In genomic region chr17:45235071-45236001, GRCh38 we compare ENCODE assay signal across 1 cellular context.
TF ChIP-seq lines count a peak whose summit lies in the region.

No MANE protein-coding gene starts in this region.

TF ChIP-seq in K562, 482 proteins besides CTCF, POLR2A, EP300 and RAD21 (continued from another document and continues in another):
- no peak for TF ChIP-seq E2F6 (IDR thresholded peaks at IDR 0.05; ENCODE audit: borderline replicate concordance in 1 of 2, extremely low read depth in 1 of 2, insufficient read depth in 1 of 2, insufficient read length in 1 of 2, low read depth in 1 of 2, low read length in 1 of 2, poor library complexity in 1 of 2, severe bottlenecking in 1 of 2)
- no peak for TF ChIP-seq FUS (optimal IDR thresholded peaks at IDR 0.05; ENCODE audit: low read depth, low read length)
- TF ChIP-seq GTF2E2 (tag; IDR thresholded peaks at IDR 0.05): no peak
- no peak for TF ChIP-seq RAD51 (IDR thresholded peaks at IDR 0.05; ENCODE audit: borderline replicate concordance, low read depth)
- TF ChIP-seq SRSF1 (IDR thresholded peaks at IDR 0.05; ENCODE audit: low read depth, low read length): no peak
- no peak for TF ChIP-seq GATA2 (CRISPR knock-in tag; IDR thresholded peaks at IDR 0.05)
- TF ChIP-seq ZNF583 (CRISPR knock-in tag; IDR thresholded peaks at IDR 0.05): no peak
- no peak for TF ChIP-seq PHB2 (IDR thresholded peaks at IDR 0.05; ENCODE audit: low read depth)
- TF ChIP-seq CHAMP1 (IDR thresholded peaks at IDR 0.05): no peak
- no peak for TF ChIP-seq PRDM10 (IDR thresholded peaks at IDR 0.05; ENCODE audit: partially characterized antibody)
- TF ChIP-seq NCOA1 (IDR thresholded peaks at IDR 0.05; ENCODE audit: low read depth): no peak
- TF ChIP-seq PRMT5 (CRISPR knock-in tag; IDR thresholded peaks at IDR 0.05): no peak
- no peak for TF ChIP-seq SETDB1 (IDR thresholded peaks at IDR 0.05; ENCODE audit: low read length)
- no peak for TF ChIP-seq ZBTB17 (CRISPR knock-in tag; IDR thresholded peaks at IDR 0.05)
- no peak for TF ChIP-seq ZNF780A (CRISPR knock-in tag; IDR thresholded peaks at IDR 0.05)
- TF ChIP-seq MIER1 (IDR thresholded peaks at IDR 0.05; ENCODE audit: low read depth): no peak
- TF ChIP-seq SMC3 (conservative IDR thresholded peaks at IDR 0.05; ENCODE audit: insufficient read depth, low read depth, low read length): peak; percentile 67
- no peak for TF ChIP-seq ZNF695 (CRISPR knock-in tag; IDR thresholded peaks at IDR 0.05)
- TF ChIP-seq NR3C1 (CRISPR knock-in tag; IDR thresholded peaks at IDR 0.05): no peak
- no peak for TF ChIP-seq CLOCK (CRISPR knock-in tag; IDR thresholded peaks at IDR 0.05; ENCODE audit: borderline replicate concordance)
- no peak for TF ChIP-seq TCFL5 (CRISPR knock-in tag; conservative IDR thresholded peaks at IDR 0.05)
- no peak for TF ChIP-seq CBX8 (IDR thresholded peaks at IDR 0.05; ENCODE audit: borderline replicate concordance, extremely low read depth, low read depth, low read length, poor library complexity, severe bottlenecking)
- no peak for TF ChIP-seq CHCHD3 (CRISPR knock-in tag; IDR thresholded peaks at IDR 0.05)
- TF ChIP-seq ZNF609 (CRISPR knock-in tag; IDR thresholded peaks at IDR 0.05; ENCODE audit: borderline replicate concordance): no peak
- no peak for TF ChIP-seq ELF1 (tag; IDR thresholded peaks at IDR 0.05)
- 0 out of 2 replicates have a peak, but pooled peaks have one; percentile 25 for TF ChIP-seq CREM (IDR thresholded peaks at IDR 0.05; ENCODE audit: low read depth)
- TF ChIP-seq DIDO1 (tag; IDR thresholded peaks at IDR 0.05; ENCODE audit: low read depth): no peak
- no peak for TF ChIP-seq RREB1 (CRISPR knock-in tag; IDR thresholded peaks at IDR 0.05)
- TF ChIP-seq NKRF (IDR thresholded peaks at IDR 0.05; ENCODE audit: borderline replicate concordance): no peak
- TF ChIP-seq NCOR1 (IDR thresholded peaks at IDR 0.05): no peak
- TF ChIP-seq RB1 (IDR thresholded peaks at IDR 0.05; ENCODE audit: low read depth): no peak
- TF ChIP-seq CTBP1 (IDR thresholded peaks at IDR 0.05; ENCODE audit: borderline replicate concordance): peak; percentile 22; the same call in 1 of the 2 replicates
- TF ChIP-seq MAZ (CRISPR knock-in tag; conservative IDR thresholded peaks at IDR 0.05 in 1 of 2, IDR thresholded peaks at IDR 0.05 in 1 of 2): 0 out of 4 replicates have a peak, but pooled peaks have one; percentile 10 to 18
- TF ChIP-seq RCOR1 (IDR thresholded peaks at IDR 0.05; ENCODE audit: borderline replicate concordance in 1 of 2, low read depth in 2 of 2, low read length in 2 of 2): 0 out of 4 replicates have a peak, but pooled peaks of 1 of the 2 experiments have one; percentile 26
- TF ChIP-seq PPARD (CRISPR knock-in tag; IDR thresholded peaks at IDR 0.05): no peak
- no peak for TF ChIP-seq POLR2G (IDR thresholded peaks at IDR 0.05; ENCODE audit: low read depth, low read length)
- peak; percentile 50; the same call in 1 of the 2 replicates for TF ChIP-seq ZBTB7A (IDR thresholded peaks at IDR 0.05; ENCODE audit: borderline replicate concordance, control insufficient read depth, low read depth, low read length)
- no peak for TF ChIP-seq BRCA1 (IDR thresholded peaks at IDR 0.05)
- no peak for TF ChIP-seq BRCA1 (CRISPR knock-in tag; IDR thresholded peaks at IDR 0.05)
- TF ChIP-seq KLF10 (CRISPR knock-in tag; IDR thresholded peaks at IDR 0.05): no peak
